ENCODE assay signal across 10 cellular contexts in genomic region chrX:108304210-108304609, GRCh38.
DNase-seq lines count a peak whose midpoint lies in the region; ATAC-seq and TF ChIP-seq lines count a peak whose summit lies in the region.
"Had no signal": no experiment of that assay in that cellular context is flagged by ENCODE, and none has a peak within 500 bp of the region (broad histone marks: within the 10 kb centered on the region; RNA-seq: fewer than 3 reads in every experiment).

No MANE protein-coding gene starts in this region.

- DNase-seq in NCI-H2171 treated with DMSO at 0.1 percent for 48 hours (lab: John Stamatoyannopoulos, UW) (peak; percentile 58), NCI-H2171 (lab: John Stamatoyannopoulos, UW) (no peak), mammary epithelial cell (no peak), psoas muscle (no peak), NCI-H187 (lab: John Stamatoyannopoulos, UW) (no peak), NCI-H774 (lab: John Stamatoyannopoulos, UW) (no peak)
- no peak for DNase-seq in activated CD8-positive, alpha-beta memory T cell treated with anti-CD3 and anti-CD28 coated beads for 24 hours

- no peak for ATAC-seq in psoas muscle
- ATAC-seq: natural killer cell treated with Interleukin-12 subunit alpha and Interleukin-12 subunit beta and Interleukin-15 and Interleukin-18, amount 100 ng/mL, for 72 hours had no signal

- intact Hi-C loops in mammary epithelial cell (cut with micrococcal nuclease): loop anchor here (2.0 kb wide), 1 partner anchor 79 kb away; no protein-coding TSS in a partner anchor
- intact Hi-C loops in psoas muscle (cut with DNase I): loop anchor here in 1 of 2 donors (10.0 kb wide), 1 partner anchor 131 kb away; the partner anchor contains the start of genes COL4A5 and COL4A6

- H3K36me3 ChIP-seq in mammary epithelial cell (ENCODE audit: insufficient read depth, low read length): no peaks in the 10 kb centered on the region
- H3K36me3 ChIP-seq in psoas muscle (ENCODE audit: insufficient read depth in 1 of 2, low read depth in 1 of 2): no peaks in the 10 kb centered on the region
- H3K36me3 ChIP-seq: SJSA1 had no signal

- H3K4me2 ChIP-seq in mammary epithelial cell (ENCODE audit: insufficient read depth, low read depth, low read length): no peak overlapping the region

- H4K20me1 ChIP-seq in mammary epithelial cell (ENCODE audit: insufficient read depth, low read length): no peaks in the 10 kb centered on the region

- 26% methylated on average over 5 of the region's 5 CpGs for WGBS in mammary epithelial cell (ENCODE audit: low coverage, missing lambda C conversion rate)
- 11 to 26% (median 22%) methylated on average over 5 of the region's 5 CpGs for WGBS in psoas muscle, 3 donors

- dilution Hi-C loops in mammary epithelial cell (cut with HindIII; ENCODE audit: low sequenced_read_pairs): no loop called here

- H3K4me1 ChIP-seq in mammary epithelial cell (ENCODE audit: insufficient read depth, low read length) (peaks cover 19% of the 10 kb centered on the region), psoas muscle (no peaks in the 10 kb centered on the region)

- H2AFZ ChIP-seq in mammary epithelial cell (ENCODE audit: low read depth, low read length): no peak overlapping the region

- TF ChIP-seq CTCF in LNCAP (IDR thresholded peaks at IDR 0.05) (peak; percentile 40), mammary epithelial cell (conservative IDR thresholded peaks at IDR 0.05 in 1 of 2, IDR thresholded peaks at IDR 0.05 in 1 of 2; ENCODE audit: extremely low read depth in 1 of 2, insufficient read depth in 1 of 2, low read depth in 1 of 2, low read length in 2 of 2) (peak; percentile 54 to 57), psoas muscle (IDR thresholded peaks at IDR 0.05) (peak; percentile 28)

- H3K9ac ChIP-seq in mammary epithelial cell (ENCODE audit: insufficient read depth, low read length): no peak overlapping the region

- H3K27ac ChIP-seq in mammary epithelial cell (ENCODE audit: insufficient read depth, low read depth, low read length) (no peak overlapping the region), psoas muscle (no peak overlapping the region)
- H3K27ac ChIP-seq: SJSA1 had no signal

- H3K79me2 ChIP-seq in mammary epithelial cell (ENCODE audit: insufficient read depth, low read length): no peaks in the 10 kb centered on the region

- in situ Hi-C loops in mammary epithelial cell (cut with MboI; ENCODE audit: low sequenced_read_pairs in 2 of 2): no loop called here

- H3K4me3 ChIP-seq in mammary epithelial cell (replicated peaks in 1 of 3; ENCODE audit: insufficient read depth in 1 of 3, low read depth in 2 of 3, low read length in 3 of 3): no peak overlapping the region
- H3K4me3 ChIP-seq in psoas muscle: no peak overlapping the region
- H3K4me3 ChIP-seq: SJSA1 had no signal

- CTCF ChIA-PET in mammary epithelial cell (lab: Charles Lee; ENCODE audit: low non-redundant PET): no interaction called here

- BruUV-seq in mammary epithelial cell (replicated peaks; lab: Mats Ljungman, UMichigan): no TSS peak

- H3K9me3 ChIP-seq in mammary epithelial cell (replicated peaks; ENCODE audit: insufficient read depth, low read length) (no peaks in the 10 kb centered on the region), psoas muscle (no peaks in the 10 kb centered on the region)
- H3K9me3 ChIP-seq: SJSA1 had no signal

- H3K27me3 ChIP-seq in mammary epithelial cell (ENCODE audit: insufficient read depth, low read length) (no peaks in the 10 kb centered on the region), psoas muscle (ENCODE audit: insufficient read depth in 3 of 3, low read length in 2 of 3) (peaks cover 0 to 23% (median 0%) of the 10 kb centered on the region in 3 donors)
- H3K27me3 ChIP-seq: SJSA1 had no signal
